In genomic region chr10:102776779-102777417, GRCh38 we compare ENCODE assay signal across 8 cellular contexts.
DNase-seq lines count a peak whose midpoint lies in the region; ATAC-seq and TF ChIP-seq lines count a peak whose summit lies in the region.

No MANE protein-coding gene starts in this region.

- no peak for TF ChIP-seq CTCF in astrocyte of the cerebellum (IDR thresholded peaks at IDR 0.05; ENCODE audit: low read depth, low read length, missing control alignments)

- in situ Hi-C loops in astrocyte of the cerebellum (cut with HindIII; ENCODE audit: low sequenced_read_pairs) = no loop called here

- H3K4me1 Mint-ChIP-seq in activated naive CD4-positive, alpha-beta T cell treated with anti-CD3 and anti-CD28 coated beads, Interleukin-2, amount 50 U/mL, for 24 hours = peaks cover 72% of the 10 kb centered on the region
- peaks cover 39% of the 10 kb centered on the region for H3K4me1 Mint-ChIP-seq in activated naive CD4-positive, alpha-beta T cell treated with anti-CD3 and anti-CD28 coated beads, Interleukin-2, amount 10 ng/mL, durations not matched to agents 7 days and 5 days

- CTCF ChIA-PET in activated naive CD4-positive, alpha-beta T cell treated with anti-CD3 and anti-CD28 coated beads, Interleukin-2, amount 10 ng/mL, durations not matched to agents 7 days and 5 days (lab: Charles Lee) = interaction anchor here (0.6 to 4.7 kb wide), 4 partner anchors 12 to 34 kb away, joined by 3 to 27 read pairs (median 3); no protein-coding TSS in a partner anchor

- peaks cover 5% of the 10 kb centered on the region for H3K36me3 Mint-ChIP-seq in activated naive CD4-positive, alpha-beta T cell treated with anti-CD3 and anti-CD28 coated beads, Interleukin-2, amount 50 U/mL, for 24 hours
- peaks cover 14% of the 10 kb centered on the region for H3K36me3 Mint-ChIP-seq in activated naive CD4-positive, alpha-beta T cell treated with anti-CD3 and anti-CD28 coated beads, Interleukin-2, amount 10 ng/mL, durations not matched to agents 7 days and 5 days

- no peak for DNase-seq in activated naive CD4-positive, alpha-beta T cell treated with anti-CD3 and anti-CD28 coated beads, Interleukin-2, amount 10 ng/mL, durations not matched to agents 7 days and 5 days
- DNase-seq in astrocyte of the cerebellum (ENCODE audit: low read depth) (peak; percentile 97), hypothalamus (lab: John Stamatoyannopoulos, UW) (peak in 30 of 51 donors; percentile 7 to 73 (median 38)), retina (peak; percentile 77), NCI-H1092 (lab: John Stamatoyannopoulos, UW) (no peak)

- H3K27ac Mint-ChIP-seq in activated naive CD4-positive, alpha-beta T cell treated with anti-CD3 and anti-CD28 coated beads, Interleukin-2, amount 50 U/mL, for 24 hours = no peak overlapping the region
- no peak overlapping the region for H3K27ac Mint-ChIP-seq in activated naive CD4-positive, alpha-beta T cell treated with anti-CD3 and anti-CD28 coated beads, Interleukin-2, amount 10 ng/mL, durations not matched to agents 7 days and 5 days

- H3K4me3 ChIP-seq in astrocyte of the cerebellum (ENCODE audit: low read depth, low read length) = peak overlapping the region; percentile 20

- H3K4me3 Mint-ChIP-seq in activated naive CD4-positive, alpha-beta T cell treated with anti-CD3 and anti-CD28 coated beads, Interleukin-2, amount 50 U/mL, for 24 hours = peak overlapping the region; percentile 19
- no peak overlapping the region for H3K4me3 Mint-ChIP-seq in activated naive CD4-positive, alpha-beta T cell treated with anti-CD3 and anti-CD28 coated beads, Interleukin-2, amount 10 ng/mL, durations not matched to agents 7 days and 5 days

- H3K9me3 Mint-ChIP-seq in activated naive CD4-positive, alpha-beta T cell treated with anti-CD3 and anti-CD28 coated beads, Interleukin-2, amount 50 U/mL, for 24 hours = no peaks in the 10 kb centered on the region
- H3K9me3 Mint-ChIP-seq in activated naive CD4-positive, alpha-beta T cell treated with anti-CD3 and anti-CD28 coated beads, Interleukin-2, amount 10 ng/mL, durations not matched to agents 7 days and 5 days = no peaks in the 10 kb centered on the region

- no peaks in the 10 kb centered on the region for H3K27me3 Mint-ChIP-seq in activated naive CD4-positive, alpha-beta T cell treated with anti-CD3 and anti-CD28 coated beads, Interleukin-2, amount 50 U/mL, for 24 hours
- no peaks in the 10 kb centered on the region for H3K27me3 Mint-ChIP-seq in activated naive CD4-positive, alpha-beta T cell treated with anti-CD3 and anti-CD28 coated beads, Interleukin-2, amount 10 ng/mL, durations not matched to agents 7 days and 5 days

- no peak for ATAC-seq in GM21390 (IDR thresholded peaks at IDR 0.05; ENCODE audit: unreplicated experiment)
- no peak for ATAC-seq in GM18909 (IDR thresholded peaks at IDR 0.05; ENCODE audit: poor library complexity, unreplicated experiment)

Comparison
In these comparisons a context has a peak if more than half of its experiments do, and no peak if none do; other contexts are left out.
1. DNase-seq: peak in astrocyte of the cerebellum (single experiment), hypothalamus (30 of 51) and retina (single experiment); none in activated naive CD4-positive, alpha-beta T cell treated with anti-CD3 and anti-CD28 coated beads, Interleukin-2, amount 10 ng/mL, durations not matched to agents 7 days and 5 days (single experiment) and NCI-H1092 (single experiment).